Comparison of ENCODE assay signal across 1 cellular context in genomic region chr22:26404851-26405357, GRCh38.
TF ChIP-seq lines count a peak whose summit lies in the region.

No MANE protein-coding gene starts in this region.

TF ChIP-seq in K562, 482 proteins besides CTCF, POLR2A, EP300 and RAD21 (continued from another document and continues in another):
- TF ChIP-seq SNAPC5 (CRISPR knock-in tag; IDR thresholded peaks at IDR 0.05) (no peak), NCOA1 (IDR thresholded peaks at IDR 0.05; ENCODE audit: low read depth) (peak; percentile 88), GMEB1 (CRISPR knock-in tag; IDR thresholded peaks at IDR 0.05) (no peak), HDAC8 (tag; IDR thresholded peaks at IDR 0.05) (no peak), TEAD4 (IDR thresholded peaks at IDR 0.05; ENCODE audit: low read length) (peak; percentile 93), TEAD4 (CRISPR knock-in tag; IDR thresholded peaks at IDR 0.05; ENCODE audit: borderline replicate concordance) (no peak), DNMT1 (IDR thresholded peaks at IDR 0.05) (no peak), HMG20B (CRISPR knock-in tag; IDR thresholded peaks at IDR 0.05) (no peak), NR2C2 (CRISPR knock-in tag; IDR thresholded peaks at IDR 0.05) (no peak), NR2C2 (tag; IDR thresholded peaks at IDR 0.05) (no peak), SFPQ (IDR thresholded peaks at IDR 0.05; ENCODE audit: low read depth, low read length) (no peak), NCOA4 (IDR thresholded peaks at IDR 0.05; ENCODE audit: partially characterized antibody) (no peak), CHAMP1 (IDR thresholded peaks at IDR 0.05) (peak; percentile 49; the same call in 1 of the 2 replicates), ZC3H11A (IDR thresholded peaks at IDR 0.05; ENCODE audit: low read depth, low read length) (no peak), CBX5 (IDR thresholded peaks at IDR 0.05; ENCODE audit: borderline replicate concordance, low read depth) (0 out of 2 replicates have a peak, but pooled peaks have one; percentile 27), ZNF398 (CRISPR knock-in tag; IDR thresholded peaks at IDR 0.05) (no peak), ETV6 (IDR thresholded peaks at IDR 0.05; ENCODE audit: borderline replicate concordance in 1 of 2, low read depth in 2 of 2, low read length in 1 of 2) (0 out of 4 replicates have a peak, but pooled peaks of 1 of the 2 experiments have one; percentile 12), ETV6 (CRISPR knock-in tag; IDR thresholded peaks at IDR 0.05; ENCODE audit: borderline replicate concordance) (no peak), ATF4 (CRISPR knock-in tag; IDR thresholded peaks at IDR 0.05) (no peak), DACH1 (IDR thresholded peaks at IDR 0.05; ENCODE audit: partially characterized antibody) (no peak), PHB (CRISPR knock-in tag; IDR thresholded peaks at IDR 0.05) (no peak), KDM1A (IDR thresholded peaks at IDR 0.05) (peak; percentile 73 to 84; a peak in 3 of 4 replicates), THAP12 (CRISPR knock-in tag; IDR thresholded peaks at IDR 0.05) (no peak), MTF1 (CRISPR knock-in tag; IDR thresholded peaks at IDR 0.05; ENCODE audit: borderline replicate concordance) (no peak), NFIC (IDR thresholded peaks at IDR 0.05) (peak; percentile 62), ZNF644 (tag; IDR thresholded peaks at IDR 0.05; ENCODE audit: low read depth) (peak; percentile 66; the same call in 1 of the 2 replicates), VEZF1 (CRISPR knock-in tag; IDR thresholded peaks at IDR 0.05) (peak; percentile 66), ZNF764 (CRISPR knock-in tag; IDR thresholded peaks at IDR 0.05; ENCODE audit: low read depth) (no peak), NFE2L1 (tag; IDR thresholded peaks at IDR 0.05; ENCODE audit: borderline replicate concordance, low read depth) (no peak), SOX6 (IDR thresholded peaks at IDR 0.05) (peak; percentile 92), ETV5 (CRISPR knock-in tag; IDR thresholded peaks at IDR 0.05; ENCODE audit: low read depth) (peak; percentile 78), FOXP1 (CRISPR knock-in tag; IDR thresholded peaks at IDR 0.05) (peak; percentile 75; the same call in 1 of the 2 replicates), NBN (IDR thresholded peaks at IDR 0.05; ENCODE audit: low read depth) (peak; percentile 88; the same call in 1 of the 2 replicates), TRIM28 (IDR thresholded peaks at IDR 0.05) (no peak), EP400 (IDR thresholded peaks at IDR 0.05) (peak; percentile 52; the same call in 1 of the 2 replicates), FOXO4 (CRISPR knock-in tag; IDR thresholded peaks at IDR 0.05) (no peak), PML (IDR thresholded peaks at IDR 0.05; ENCODE audit: low read length) (peak; percentile 90), MTA3 (IDR thresholded peaks at IDR 0.05; ENCODE audit: borderline replicate concordance) (0 out of 2 replicates have a peak, but pooled peaks have one; percentile 65), TOE1 (IDR thresholded peaks at IDR 0.05; ENCODE audit: borderline replicate concordance) (no peak), TOE1 (CRISPR knock-in tag; IDR thresholded peaks at IDR 0.05; ENCODE audit: borderline replicate concordance, low read depth) (no peak), HDAC3 (IDR thresholded peaks at IDR 0.05; ENCODE audit: borderline replicate concordance, partially characterized antibody) (peak; percentile 67), ELF1 (tag; IDR thresholded peaks at IDR 0.05) (no peak), SP2 (IDR thresholded peaks at IDR 0.05; ENCODE audit: extremely low read depth, low read depth, low read length, poor library complexity, severe bottlenecking) (no peak), POLR2AphosphoS5 (IDR thresholded peaks at IDR 0.05; ENCODE audit: control insufficient read depth, insufficient read depth, low read depth, low read length) (peak; percentile 78; the same call in 1 of the 2 replicates), MAFK (IDR thresholded peaks at IDR 0.05; ENCODE audit: low read length) (peak; percentile 48; the same call in 1 of the 2 replicates), BCOR (IDR thresholded peaks at IDR 0.05) (peak; percentile 76), ZNF324 (CRISPR knock-in tag; IDR thresholded peaks at IDR 0.05) (no peak), HDAC6 (IDR thresholded peaks at IDR 0.05; ENCODE audit: low read depth, low read length) (no peak), TCF3 (CRISPR knock-in tag; IDR thresholded peaks at IDR 0.05) (peak; percentile 97), ELF2 (CRISPR knock-in tag; IDR thresholded peaks at IDR 0.05) (no peak), MEF2A (IDR thresholded peaks at IDR 0.05; ENCODE audit: control insufficient read depth, low read depth, low read length) (no peak), ZNF785 (CRISPR knock-in tag; IDR thresholded peaks at IDR 0.05) (no peak), MECOM (CRISPR knock-in tag; IDR thresholded peaks at IDR 0.05) (no peak), NRF1 (conservative IDR thresholded peaks at IDR 0.05 in 1 of 2, IDR thresholded peaks at IDR 0.05 in 1 of 2) (peak; percentile 85 to 88), GATA2 (CRISPR knock-in tag; IDR thresholded peaks at IDR 0.05) (peak; percentile 83)
